In the genomic region with DNA sequence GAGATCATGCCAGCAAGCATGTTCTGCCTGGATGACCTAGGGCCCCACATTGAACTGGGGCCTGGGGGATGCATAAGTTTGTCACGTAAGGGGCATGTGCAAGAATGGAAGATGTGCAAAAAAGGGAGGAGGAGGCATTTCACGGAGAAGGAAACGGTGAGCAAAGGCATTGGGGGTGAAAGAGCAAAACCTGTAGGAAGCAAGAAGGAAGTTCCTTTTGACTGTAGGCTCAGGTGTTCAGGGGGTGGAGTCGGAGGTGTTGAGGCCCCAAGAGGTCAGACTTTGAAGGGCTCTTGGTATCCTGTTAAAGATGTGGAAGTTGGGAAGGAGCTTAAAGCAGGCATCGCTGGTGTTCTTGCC, we compare ENCODE assay signal across 8 cellular contexts. TPM values are rescaled to one million over a fixed set of nuclear protein-coding genes. Genes with fewer than 3 reads are reported as not detected.
DNase-seq lines count a peak whose midpoint lies in the region; ATAC-seq and TF ChIP-seq lines count a peak whose summit lies in the region.

No MANE protein-coding gene starts in this region.

- ATAC-seq in HCT116: no peak
- no peak for ATAC-seq in activated CD8-positive, alpha-beta T cell treated with anti-CD3 and anti-CD28 coated beads, Interleukin-2, amount 10 ng/mL, durations not matched to agents 7 days and 5 days
- no peak for ATAC-seq in GM18861 (IDR thresholded peaks at IDR 0.05; ENCODE audit: unreplicated experiment)

- H3K4me1 ChIP-seq in Caco-2 (peaks cover 50% of the 10 kb centered on the region), HCT116 (ENCODE audit: control insufficient read depth in 1 of 2, insufficient read depth in 2 of 2, low read length in 2 of 2) (peaks cover 18 to 28% of the 10 kb centered on the region in 2 experiments; a peak in 3 of 4 replicates), iPS-20b (ENCODE audit: insufficient read depth, low read length) (peaks cover 14% of the 10 kb centered on the region)

- peak overlapping the region; percentile 31 for H2AFZ ChIP-seq in HCT116 (ENCODE audit: low read depth, low read length, poor library complexity, severe bottlenecking)

- H3K27me3 Mint-ChIP-seq in Caco-2 (ENCODE audit: insufficient read depth, unreplicated experiment): no peaks in the 10 kb centered on the region
- peaks cover 21% of the 10 kb centered on the region for H3K27me3 Mint-ChIP-seq in activated CD8-positive, alpha-beta T cell treated with anti-CD3 and anti-CD28 coated beads, Interleukin-2, amount 10 ng/mL, durations not matched to agents 7 days and 5 days (ENCODE audit: low read depth)

- H3K4me2 ChIP-seq in HCT116 (ENCODE audit: low read length): peak overlapping the region; percentile 99

- RAD21 ChIA-PET in HCT116 (lab: Charles Lee; ENCODE audit: low non-redundant PET in 1 of 2, low total read pairs in 2 of 2, uncharacterized antibody in 2 of 2, unreplicated experiment in 2 of 2): no interaction called here

- in situ Hi-C loops in GM13976 (cut with MboI; ENCODE audit: low sequenced_read_pairs, unreplicated experiment): no loop called here

- intact Hi-C loops in Caco-2 (cut with micrococcal nuclease; ENCODE audit: unreplicated experiment) (loop anchor here (1.0 to 10.0 kb wide), 3 partner anchors 9 to 91 kb away; partner anchors contain the start of gene STBD1), HCT116 (cut with micrococcal nuclease) (no loop called here)

- peak overlapping the region; percentile 83 for H3K27ac Mint-ChIP-seq in Caco-2 (ENCODE audit: unreplicated experiment)
- peak overlapping the region; percentile 78 for H3K27ac Mint-ChIP-seq in activated CD8-positive, alpha-beta T cell treated with anti-CD3 and anti-CD28 coated beads, Interleukin-2, amount 10 ng/mL, durations not matched to agents 7 days and 5 days

- peaks cover 58% of the 10 kb centered on the region for H3K4me1 Mint-ChIP-seq in Caco-2 (ENCODE audit: low read depth, unreplicated experiment)
- H3K4me1 Mint-ChIP-seq in activated CD8-positive, alpha-beta T cell treated with anti-CD3 and anti-CD28 coated beads, Interleukin-2, amount 10 ng/mL, durations not matched to agents 7 days and 5 days (ENCODE audit: low read depth): peaks cover 27% of the 10 kb centered on the region

- H3K9me3 ChIP-seq in Caco-2: no peaks in the 10 kb centered on the region
- H3K9me3 ChIP-seq in HCT116 (ENCODE audit: control insufficient read depth in 1 of 2, insufficient read depth in 1 of 2, low read depth in 1 of 2, low read length in 2 of 2): no peaks in the 10 kb centered on the region
- H3K9me3 ChIP-seq in iPS-20b (ENCODE audit: insufficient read depth, low read depth, low read length): no peaks in the 10 kb centered on the region

- peak overlapping the region; percentile 84 for H3K4me3 Mint-ChIP-seq in Caco-2 (ENCODE audit: unreplicated experiment)
- H3K4me3 Mint-ChIP-seq in activated CD8-positive, alpha-beta T cell treated with anti-CD3 and anti-CD28 coated beads, Interleukin-2, amount 10 ng/mL, durations not matched to agents 7 days and 5 days: peak overlapping the region; percentile 73

- no peaks in the 10 kb centered on the region for H3K9me3 Mint-ChIP-seq in Caco-2 (ENCODE audit: unreplicated experiment)
- no peaks in the 10 kb centered on the region for H3K9me3 Mint-ChIP-seq in activated CD8-positive, alpha-beta T cell treated with anti-CD3 and anti-CD28 coated beads, Interleukin-2, amount 10 ng/mL, durations not matched to agents 7 days and 5 days (ENCODE audit: insufficient read depth)

- H4K20me1 ChIP-seq in HCT116 (ENCODE audit: insufficient read depth): no peaks in the 10 kb centered on the region

- peaks cover 11% of the 10 kb centered on the region for H3K36me3 Mint-ChIP-seq in Caco-2 (ENCODE audit: insufficient read depth, unreplicated experiment)
- no peaks in the 10 kb centered on the region for H3K36me3 Mint-ChIP-seq in activated CD8-positive, alpha-beta T cell treated with anti-CD3 and anti-CD28 coated beads, Interleukin-2, amount 10 ng/mL, durations not matched to agents 7 days and 5 days (ENCODE audit: low read depth)

- H3K36me3 ChIP-seq in Caco-2 (ENCODE audit: control insufficient read depth, insufficient read depth, low read length): no peaks in the 10 kb centered on the region; the same call in 1 of the 2 replicates
- no peaks in the 10 kb centered on the region for H3K36me3 ChIP-seq in HCT116 (ENCODE audit: control insufficient read depth in 1 of 2, insufficient read depth in 2 of 2, low read length in 2 of 2)
- H3K36me3 ChIP-seq in iPS-20b (ENCODE audit: insufficient read depth, low read depth, low read length): no peaks in the 10 kb centered on the region

- H3K79me2 ChIP-seq in HCT116 (ENCODE audit: insufficient read depth, low read length): peaks cover 37% of the 10 kb centered on the region

- H3K9ac ChIP-seq in HCT116 (ENCODE audit: low read length) (peak overlapping the region; percentile 79), iPS-20b (ENCODE audit: low read depth, low read length) (peak overlapping the region; percentile 86)

- H3K4me3 ChIP-seq in Caco-2 (ENCODE audit: low read depth, low read length): peak overlapping the region; percentile 84
- H3K4me3 ChIP-seq in HCT116 (replicated peaks in 1 of 2; ENCODE audit: low read depth in 1 of 2, low read length in 2 of 2): peak overlapping the region; percentile 67 to 77
- H3K4me3 ChIP-seq in iPS-20b (ENCODE audit: low read length): peak overlapping the region; percentile 88

- H3K27me3 ChIP-seq in Caco-2 (replicated peaks; ENCODE audit: control insufficient read depth, insufficient read depth, low read length) (no peaks in the 10 kb centered on the region), HCT116 (ENCODE audit: insufficient read depth, low read length) (no peaks in the 10 kb centered on the region), iPS-20b (ENCODE audit: insufficient read depth, low read length) (peaks cover 23% of the 10 kb centered on the region)

- POLR2A ChIA-PET in Caco-2 (lab: Charles Lee): interaction anchor here (0.5 to 1.2 kb wide), 4 partner anchors 22 to 163 kb away, joined by 3 to 6 read pairs (median 4); no protein-coding TSS in a partner anchor
- POLR2A ChIA-PET in HCT116 (lab: Charles Lee): interaction anchor here (1.0 kb wide), 1 partner anchor 33 kb away, joined by 3 read pairs; no protein-coding TSS in a partner anchor
- POLR2A ChIA-PET in activated CD8-positive, alpha-beta T cell treated with anti-CD3 and anti-CD28 coated beads, Interleukin-2, amount 10 ng/mL, durations not matched to agents 7 days and 5 days (lab: Charles Lee): interaction anchor here (1.1 kb wide), 1 partner anchor 15 kb away, joined by 3 read pairs; no protein-coding TSS in a partner anchor

- TF ChIP-seq POLR2A in HCT116 (IDR thresholded peaks at IDR 0.05; ENCODE audit: borderline replicate concordance, extremely low read depth, insufficient read depth, insufficient read length): no peak

- BruUV-seq in Caco-2 (replicated peaks; lab: Mats Ljungman, UMichigan): no TSS peak
- BruUV-seq in HCT116 (replicated peaks; lab: Mats Ljungman, UMichigan): no TSS peak

- H3K27ac ChIP-seq in HCT116 (ENCODE audit: low read depth, low read length) (peak overlapping the region; percentile 84), iPS-20b (ENCODE audit: low read length) (peak overlapping the region; percentile 59), substantia nigra (ENCODE audit: low read depth, low read length, poor library complexity, severe bottlenecking) (peak overlapping the region; percentile 96)

- no peaks in the 10 kb centered on the region for H3K9me2 ChIP-seq in HCT116 (ENCODE audit: insufficient read depth)

- TF ChIP-seq RAD21 in HCT116 (IDR thresholded peaks at IDR 0.05; ENCODE audit: low read depth): no peak

- CTCF ChIA-PET in Caco-2 (lab: Charles Lee) (no interaction called here), HCT116 (lab: Charles Lee) (interaction anchor here (0.7 to 1.4 kb wide), 2 partner anchors 93 to 164 kb away, joined by 3 to 4 read pairs; no protein-coding TSS in a partner anchor)
- CTCF ChIA-PET in activated CD8-positive, alpha-beta T cell treated with anti-CD3 and anti-CD28 coated beads, Interleukin-2, amount 10 ng/mL, durations not matched to agents 7 days and 5 days (lab: Charles Lee): interaction anchor here (1.2 to 1.6 kb wide), 2 partner anchors 14 to 35 kb away, joined by 4 to 5 read pairs; no protein-coding TSS in a partner anchor

- peak; percentile 43 to 66 for DNase-seq in Caco-2
- DNase-seq in HCT116 (ENCODE audit: low read depth, low spot score): no peak
- DNase-seq in activated CD8-positive, alpha-beta T cell treated with anti-CD3 and anti-CD28 coated beads, Interleukin-2, amount 10 ng/mL, durations not matched to agents 7 days and 5 days: no peak
- peak in 2 of 49 donors; percentile 14 to 67 for DNase-seq in substantia nigra (lab: John Stamatoyannopoulos, UW)
- no peak for DNase-seq in GM13976 (ENCODE audit: low spot score)
- no peak for DNase-seq in stimulated activated CD4-positive, alpha-beta T cell treated with anti-CD3 and anti-CD28 coated beads, Interleukin-2, amount 100 ng/mL, for 24 hours

- no peak for TF ChIP-seq CTCF in Caco-2 (IDR thresholded peaks at IDR 0.05; ENCODE audit: insufficient read depth in 1 of 2, low read depth in 1 of 2, low read length in 1 of 2, severe bottlenecking in 1 of 2, unreplicated experiment in 1 of 2)
- TF ChIP-seq CTCF in HCT116 (IDR thresholded peaks at IDR 0.05 in 2 of 3, conservative IDR thresholded peaks at IDR 0.05 in 1 of 3; ENCODE audit: borderline replicate concordance in 1 of 3, insufficient read depth in 1 of 3, low read depth in 2 of 3, low read length in 2 of 3): no peak
- no peak for TF ChIP-seq CTCF in GM13976 (IDR thresholded peaks at IDR 0.05; ENCODE audit: borderline replicate concordance, control extremely low read depth, extremely low read depth, insufficient read depth, missing control alignments)

TF ChIP-seq in HCT116, 20 proteins besides CTCF, POLR2A, EP300 and RAD21 (continues in another document):
- TF ChIP-seq EGR1 (IDR thresholded peaks at IDR 0.05; ENCODE audit: low read depth) (no peak), ELF1 (IDR thresholded peaks at IDR 0.05; ENCODE audit: borderline replicate concordance, low read depth) (no peak)

RNA-seq across cellular contexts. Expression of gene SCARB2, which starts 0.6 kb away (rescaled TPM):
- total RNA-seq in Caco-2 (2022) (148 and 150 TPM in 2 replicates), HCT116 (2021; ENCODE audit: unreplicated experiment) (51.3 TPM)
- 40.8 and 44.0 TPM in 2 replicates for polyA plus RNA-seq in HCT116 (2012)
- 10 to 100 TPM in 1 of 2 experiments, 1 to 10 TPM in 1; 8.6 to 10.7 TPM for total RNA-seq in activated CD8-positive, alpha-beta T cell treated with anti-CD3 and anti-CD28 coated beads, Interleukin-2, amount 10 ng/mL, durations not matched to agents 7 days and 5 days

RNA-seq across cellular contexts. Expression of gene FAM47E, which starts 37.3 kb away (rescaled TPM):
- total RNA-seq in Caco-2 (2022): 6.3 and 6.6 TPM in 2 replicates
- total RNA-seq in HCT116 (2021; ENCODE audit: unreplicated experiment): 0.91 TPM
- polyA plus RNA-seq in HCT116 (2012): 0.54 and 0.65 TPM in 2 replicates
- not detected for total RNA-seq in activated CD8-positive, alpha-beta T cell treated with anti-CD3 and anti-CD28 coated beads, Interleukin-2, amount 10 ng/mL, durations not matched to agents 7 days and 5 days

Comparison
In these comparisons a context has a peak if more than half of its experiments do, and no peak if none do; other contexts are left out.
1. DNase-seq: peak in Caco-2 (2 of 2); none in HCT116 (single experiment), activated CD8-positive, alpha-beta T cell treated with anti-CD3 and anti-CD28 coated beads, Interleukin-2, amount 10 ng/mL, durations not matched to agents 7 days and 5 days (single experiment), GM13976 (single experiment) and stimulated activated CD4-positive, alpha-beta T cell treated with anti-CD3 and anti-CD28 coated beads, Interleukin-2, amount 100 ng/mL, for 24 hours (0 of 2).
2. Peak in every context shown above with its lines, with median percentiles within 50 percentile points of each other: H3K4me3 ChIP-seq and H3K27ac ChIP-seq.